8 cellular contexts compared by ENCODE assay signal in the genomic region with DNA sequence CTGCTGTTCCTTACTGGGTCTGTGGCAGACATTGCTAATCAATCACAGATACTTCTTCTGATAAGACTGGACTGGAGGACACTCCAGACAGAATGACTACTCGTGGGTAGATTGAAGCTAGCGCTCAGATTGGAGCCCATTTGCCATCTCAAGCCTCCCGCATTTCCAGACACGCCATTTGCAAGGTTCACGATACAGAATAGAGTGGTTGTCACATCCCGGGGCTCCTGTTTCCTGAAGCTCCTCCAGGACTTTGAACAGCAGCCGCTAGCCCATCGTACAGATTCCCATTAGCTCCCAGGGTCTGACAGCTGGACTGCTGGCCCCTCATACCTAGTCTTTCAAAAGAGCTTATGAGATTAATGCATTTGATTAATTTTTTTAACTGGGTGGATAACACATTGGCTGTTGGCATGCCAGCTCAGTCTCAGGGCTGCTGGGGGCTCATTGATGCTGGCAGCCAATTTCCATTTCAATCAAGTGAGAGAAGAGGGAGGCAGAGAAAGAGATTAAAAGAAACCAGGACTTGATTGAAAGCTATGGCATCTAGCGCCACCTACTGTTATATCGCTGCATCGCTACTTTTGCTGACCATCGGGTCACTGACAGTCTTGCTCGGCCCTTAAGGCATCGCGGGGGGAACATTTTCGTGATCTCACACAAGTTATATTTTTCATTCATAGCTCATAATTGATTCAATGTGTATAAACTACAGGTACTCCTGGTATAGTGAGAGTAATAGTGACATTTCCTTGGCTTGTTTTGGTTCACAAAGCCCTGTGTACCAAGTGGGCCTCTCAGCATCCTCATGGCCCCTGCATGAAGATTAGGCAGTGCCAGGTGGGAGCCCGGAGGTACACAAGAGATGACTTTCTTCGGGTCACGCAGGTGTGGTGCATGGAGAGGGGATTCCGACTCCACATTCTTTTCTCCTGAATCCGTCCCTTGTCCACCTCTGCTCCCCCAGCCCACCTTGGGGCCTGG.
DNase-seq lines count a peak whose midpoint lies in the region; ATAC-seq, FAIRE-seq and TF ChIP-seq lines count a peak whose summit lies in the region.

No MANE protein-coding gene starts in this region.

- H3K27me3 ChIP-seq in BJ (ENCODE audit: control insufficient read depth, insufficient read depth, low read length), result no peaks in the 10 kb centered on the region

- DNase-seq in BJ (ENCODE audit: low read depth), result peak; percentile 1
- peak; percentile 20 for DNase-seq in GM19240 (ENCODE audit: insufficient read length, low spot score)
- DNase-seq in NCI-H2196 (lab: John Stamatoyannopoulos, UW; ENCODE audit: unreplicated experiment), result peak; percentile 69
- peak; percentile 1 for DNase-seq in activated CD4-positive, alpha-beta T cell treated with anti-CD3 and anti-CD28 coated beads, Interleukin-2, amount 50 U/mL, for 1 hour
- peak in 1 of 2 donors; percentile 62 for DNase-seq in frontal cortex (ENCODE audit: low spot score in 2 of 2)
- no peak for DNase-seq in osteocyte (ENCODE audit: extremely low spot score, unreplicated experiment)

- no peaks in the 10 kb centered on the region for H3K27me3 Mint-ChIP-seq in osteocyte (ENCODE audit: unreplicated experiment)

- H3K4me3 ChIP-seq in BJ (ENCODE audit: low read depth, low read length), result no peak overlapping the region

- POLR2A ChIA-PET in BJ (lab: Charles Lee), result no interaction called here

- H3K27ac Mint-ChIP-seq in osteocyte (ENCODE audit: unreplicated experiment), result no peak overlapping the region

- H3K9me3 Mint-ChIP-seq in osteocyte (ENCODE audit: unreplicated experiment), result no peaks in the 10 kb centered on the region

- H3K4me1 Mint-ChIP-seq in osteocyte (ENCODE audit: unreplicated experiment), result no peaks in the 10 kb centered on the region

- H3K4me3 Mint-ChIP-seq in osteocyte (ENCODE audit: unreplicated experiment), result no peak overlapping the region

- peak; percentile 13 for FAIRE-seq in frontal cortex (lab: Jason Lieb, UNC)

- CTCF ChIA-PET in BJ (lab: Yijun Ruan, JAX), result interaction anchor here (0.5 to 4.1 kb wide), 18 partner anchors 8 to 1036 kb away, joined by 3 to 45 read pairs (median 5); a partner anchor contains a TSS

- ATAC-seq in GM21723 (IDR thresholded peaks at IDR 0.05; ENCODE audit: unreplicated experiment) (no peak), HG02610 (IDR thresholded peaks at IDR 0.05; ENCODE audit: unreplicated experiment) (no peak)

- peak; percentile 74 for TF ChIP-seq CTCF in BJ (IDR thresholded peaks at IDR 0.05; ENCODE audit: insufficient read depth, low read depth, low read length)
- peak; percentile 78 for TF ChIP-seq CTCF in osteocyte (IDR thresholded peaks at IDR 0.05)

- no peaks in the 10 kb centered on the region for H3K36me3 Mint-ChIP-seq in osteocyte (ENCODE audit: unreplicated experiment)

- H3K36me3 ChIP-seq in BJ (ENCODE audit: control insufficient read depth, insufficient read depth, low read length), result no peaks in the 10 kb centered on the region
